In genomic region chr6:30647802-30648460, GRCh38 we compare ENCODE assay signal across 1 cellular context.
A peak's percentile ranks its signal among the peaks of the same experiment; 100 is the strongest.
TF ChIP-seq lines count a peak whose summit lies in the region.

No MANE protein-coding gene starts in this region.

TF ChIP-seq in K562, 482 proteins besides CTCF, POLR2A, EP300 and RAD21 (continues in another document):
- TF ChIP-seq ZFX (CRISPR knock-in tag; IDR thresholded peaks at IDR 0.05) (peak; percentile 88), MXI1 (IDR thresholded peaks at IDR 0.05; ENCODE audit: low read depth, low read length) (0 out of 2 replicates have a peak, but pooled peaks have one; percentile 50), ESRRA (IDR thresholded peaks at IDR 0.05; ENCODE audit: borderline replicate concordance, low read depth) (peak; percentile 84; the same call in 1 of the 2 replicates), NCOR1 (IDR thresholded peaks at IDR 0.05) (no peak), ZBTB11 (CRISPR knock-in tag; IDR thresholded peaks at IDR 0.05) (peak in 1 of 3 experiments; percentile 7; a peak in 1 of 6 replicates), CHD4 (IDR thresholded peaks at IDR 0.05; ENCODE audit: insufficient read depth, insufficient replicate concordance, low read depth, low read length, poor library complexity, severe bottlenecking) (peak; percentile 11), HNRNPK (IDR thresholded peaks at IDR 0.05; ENCODE audit: low read depth, low read length, poor library complexity, severe bottlenecking) (no peak), BACH1 (tag; IDR thresholded peaks at IDR 0.05) (no peak), HLTF (IDR thresholded peaks at IDR 0.05) (0 out of 2 replicates have a peak, but pooled peaks have one; percentile 33), NR2C2 (CRISPR knock-in tag; IDR thresholded peaks at IDR 0.05) (no peak), NR2C2 (tag; IDR thresholded peaks at IDR 0.05) (0 out of 2 replicates have a peak, but pooled peaks have one; percentile 10), PHF20 (IDR thresholded peaks at IDR 0.05; ENCODE audit: partially characterized antibody) (peak; percentile 9), RBBP5 (IDR thresholded peaks at IDR 0.05; ENCODE audit: borderline replicate concordance, insufficient read depth, low read length, poor library complexity, severe bottlenecking) (peak; percentile 61), ELF2 (CRISPR knock-in tag; IDR thresholded peaks at IDR 0.05) (no peak), POLR2H (tag; IDR thresholded peaks at IDR 0.05; ENCODE audit: low read depth) (0 out of 2 replicates have a peak, but pooled peaks have one; percentile 3), FOXA3 (CRISPR knock-in tag; conservative IDR thresholded peaks at IDR 0.05 in 1 of 2, IDR thresholded peaks at IDR 0.05 in 1 of 2) (peak in 1 of 2 experiments; percentile 8; a peak in 1 of 4 replicates), TCFL5 (CRISPR knock-in tag; conservative IDR thresholded peaks at IDR 0.05) (0 out of 2 replicates have a peak, but pooled peaks have one; percentile 11), PHTF2 (CRISPR knock-in tag; IDR thresholded peaks at IDR 0.05) (no peak), HCFC1 (IDR thresholded peaks at IDR 0.05; ENCODE audit: low read depth, low read length) (peak; percentile 41; the same call in 1 of the 2 replicates), NR1H2 (CRISPR knock-in tag; IDR thresholded peaks at IDR 0.05) (0 out of 2 replicates have a peak, but pooled peaks have one; percentile 6), ARID4B (CRISPR knock-in tag; IDR thresholded peaks at IDR 0.05) (peak; percentile 15; the same call in 1 of the 2 replicates), CREM (IDR thresholded peaks at IDR 0.05; ENCODE audit: low read depth) (0 out of 2 replicates have a peak, but pooled peaks have one; percentile 8)
- TF ChIP-seq, protein P1, sequence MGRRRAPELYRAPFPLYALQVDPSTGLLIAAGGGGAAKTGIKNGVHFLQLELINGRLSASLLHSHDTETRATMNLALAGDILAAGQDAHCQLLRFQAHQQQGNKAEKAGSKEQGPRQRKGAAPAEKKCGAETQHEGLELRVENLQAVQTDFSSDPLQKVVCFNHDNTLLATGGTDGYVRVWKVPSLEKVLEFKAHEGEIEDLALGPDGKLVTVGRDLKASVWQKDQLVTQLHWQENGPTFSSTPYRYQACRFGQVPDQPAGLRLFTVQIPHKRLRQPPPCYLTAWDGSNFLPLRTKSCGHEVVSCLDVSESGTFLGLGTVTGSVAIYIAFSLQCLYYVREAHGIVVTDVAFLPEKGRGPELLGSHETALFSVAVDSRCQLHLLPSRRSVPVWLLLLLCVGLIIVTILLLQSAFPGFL (CRISPR knock-in tag; IDR thresholded peaks at IDR 0.05) = 0 out of 2 replicates have a peak, but pooled peaks have one; percentile 32
- TF ChIP-seq, protein P2, sequence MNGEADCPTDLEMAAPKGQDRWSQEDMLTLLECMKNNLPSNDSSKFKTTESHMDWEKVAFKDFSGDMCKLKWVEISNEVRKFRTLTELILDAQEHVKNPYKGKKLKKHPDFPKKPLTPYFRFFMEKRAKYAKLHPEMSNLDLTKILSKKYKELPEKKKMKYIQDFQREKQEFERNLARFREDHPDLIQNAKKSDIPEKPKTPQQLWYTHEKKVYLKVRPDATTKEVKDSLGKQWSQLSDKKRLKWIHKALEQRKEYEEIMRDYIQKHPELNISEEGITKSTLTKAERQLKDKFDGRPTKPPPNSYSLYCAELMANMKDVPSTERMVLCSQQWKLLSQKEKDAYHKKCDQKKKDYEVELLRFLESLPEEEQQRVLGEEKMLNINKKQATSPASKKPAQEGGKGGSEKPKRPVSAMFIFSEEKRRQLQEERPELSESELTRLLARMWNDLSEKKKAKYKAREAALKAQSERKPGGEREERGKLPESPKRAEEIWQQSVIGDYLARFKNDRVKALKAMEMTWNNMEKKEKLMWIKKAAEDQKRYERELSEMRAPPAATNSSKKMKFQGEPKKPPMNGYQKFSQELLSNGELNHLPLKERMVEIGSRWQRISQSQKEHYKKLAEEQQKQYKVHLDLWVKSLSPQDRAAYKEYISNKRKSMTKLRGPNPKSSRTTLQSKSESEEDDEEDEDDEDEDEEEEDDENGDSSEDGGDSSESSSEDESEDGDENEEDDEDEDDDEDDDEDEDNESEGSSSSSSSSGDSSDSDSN (IDR thresholded peaks at IDR 0.05; ENCODE audit: borderline replicate concordance in 1 of 2, low read depth in 2 of 2, low read length in 2 of 2) = peak; percentile 57 to 86; a peak in 1 of 4 replicates
- TF ChIP-seq, protein P3, sequence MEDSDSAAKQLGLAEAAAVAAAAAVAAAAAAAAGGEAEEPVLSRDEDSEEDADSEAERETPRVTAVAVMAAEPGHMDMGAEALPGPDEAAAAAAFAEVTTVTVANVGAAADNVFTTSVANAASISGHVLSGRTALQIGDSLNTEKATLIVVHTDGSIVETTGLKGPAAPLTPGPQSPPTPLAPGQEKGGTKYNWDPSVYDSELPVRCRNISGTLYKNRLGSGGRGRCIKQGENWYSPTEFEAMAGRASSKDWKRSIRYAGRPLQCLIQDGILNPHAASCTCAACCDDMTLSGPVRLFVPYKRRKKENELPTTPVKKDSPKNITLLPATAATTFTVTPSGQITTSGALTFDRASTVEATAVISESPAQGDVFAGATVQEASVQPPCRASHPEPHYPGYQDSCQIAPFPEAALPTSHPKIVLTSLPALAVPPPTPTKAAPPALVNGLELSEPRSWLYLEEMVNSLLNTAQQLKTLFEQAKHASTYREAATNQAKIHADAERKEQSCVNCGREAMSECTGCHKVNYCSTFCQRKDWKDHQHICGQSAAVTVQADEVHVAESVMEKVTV (CRISPR knock-in tag; IDR thresholded peaks at IDR 0.05) = 0 out of 2 replicates have a peak, but pooled peaks have one; percentile 4
- TF ChIP-seq, protein P4, sequence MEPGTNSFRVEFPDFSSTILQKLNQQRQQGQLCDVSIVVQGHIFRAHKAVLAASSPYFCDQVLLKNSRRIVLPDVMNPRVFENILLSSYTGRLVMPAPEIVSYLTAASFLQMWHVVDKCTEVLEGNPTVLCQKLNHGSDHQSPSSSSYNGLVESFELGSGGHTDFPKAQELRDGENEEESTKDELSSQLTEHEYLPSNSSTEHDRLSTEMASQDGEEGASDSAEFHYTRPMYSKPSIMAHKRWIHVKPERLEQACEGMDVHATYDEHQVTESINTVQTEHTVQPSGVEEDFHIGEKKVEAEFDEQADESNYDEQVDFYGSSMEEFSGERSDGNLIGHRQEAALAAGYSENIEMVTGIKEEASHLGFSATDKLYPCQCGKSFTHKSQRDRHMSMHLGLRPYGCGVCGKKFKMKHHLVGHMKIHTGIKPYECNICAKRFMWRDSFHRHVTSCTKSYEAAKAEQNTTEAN (CRISPR knock-in tag; IDR thresholded peaks at IDR 0.05) = 0 out of 2 replicates have a peak, but pooled peaks have one; percentile 32
- TF ChIP-seq, protein P5, sequence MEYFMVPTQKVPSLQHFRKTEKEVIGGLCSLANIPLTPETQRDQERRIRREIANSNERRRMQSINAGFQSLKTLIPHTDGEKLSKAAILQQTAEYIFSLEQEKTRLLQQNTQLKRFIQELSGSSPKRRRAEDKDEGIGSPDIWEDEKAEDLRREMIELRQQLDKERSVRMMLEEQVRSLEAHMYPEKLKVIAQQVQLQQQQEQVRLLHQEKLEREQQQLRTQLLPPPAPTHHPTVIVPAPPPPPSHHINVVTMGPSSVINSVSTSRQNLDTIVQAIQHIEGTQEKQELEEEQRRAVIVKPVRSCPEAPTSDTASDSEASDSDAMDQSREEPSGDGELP (CRISPR knock-in tag; IDR thresholded peaks at IDR 0.05; ENCODE audit: borderline replicate concordance) = 0 out of 2 replicates have a peak, but pooled peaks have one; percentile 7
- TF ChIP-seq, protein P6, sequence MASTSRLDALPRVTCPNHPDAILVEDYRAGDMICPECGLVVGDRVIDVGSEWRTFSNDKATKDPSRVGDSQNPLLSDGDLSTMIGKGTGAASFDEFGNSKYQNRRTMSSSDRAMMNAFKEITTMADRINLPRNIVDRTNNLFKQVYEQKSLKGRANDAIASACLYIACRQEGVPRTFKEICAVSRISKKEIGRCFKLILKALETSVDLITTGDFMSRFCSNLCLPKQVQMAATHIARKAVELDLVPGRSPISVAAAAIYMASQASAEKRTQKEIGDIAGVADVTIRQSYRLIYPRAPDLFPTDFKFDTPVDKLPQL (IDR thresholded peaks at IDR 0.05; ENCODE audit: extremely low read depth, insufficient read length) = no peak
- TF ChIP-seq, protein P7, sequence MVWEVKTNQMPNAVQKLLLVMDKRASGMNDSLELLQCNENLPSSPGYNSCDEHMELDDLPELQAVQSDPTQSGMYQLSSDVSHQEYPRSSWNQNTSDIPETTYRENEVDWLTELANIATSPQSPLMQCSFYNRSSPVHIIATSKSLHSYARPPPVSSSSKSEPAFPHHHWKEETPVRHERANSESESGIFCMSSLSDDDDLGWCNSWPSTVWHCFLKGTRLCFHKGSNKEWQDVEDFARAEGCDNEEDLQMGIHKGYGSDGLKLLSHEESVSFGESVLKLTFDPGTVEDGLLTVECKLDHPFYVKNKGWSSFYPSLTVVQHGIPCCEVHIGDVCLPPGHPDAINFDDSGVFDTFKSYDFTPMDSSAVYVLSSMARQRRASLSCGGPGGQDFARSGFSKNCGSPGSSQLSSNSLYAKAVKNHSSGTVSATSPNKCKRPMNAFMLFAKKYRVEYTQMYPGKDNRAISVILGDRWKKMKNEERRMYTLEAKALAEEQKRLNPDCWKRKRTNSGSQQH (CRISPR knock-in tag; IDR thresholded peaks at IDR 0.05) = 0 out of 2 replicates have a peak, but pooled peaks have one; percentile 3
- TF ChIP-seq, protein P8, sequence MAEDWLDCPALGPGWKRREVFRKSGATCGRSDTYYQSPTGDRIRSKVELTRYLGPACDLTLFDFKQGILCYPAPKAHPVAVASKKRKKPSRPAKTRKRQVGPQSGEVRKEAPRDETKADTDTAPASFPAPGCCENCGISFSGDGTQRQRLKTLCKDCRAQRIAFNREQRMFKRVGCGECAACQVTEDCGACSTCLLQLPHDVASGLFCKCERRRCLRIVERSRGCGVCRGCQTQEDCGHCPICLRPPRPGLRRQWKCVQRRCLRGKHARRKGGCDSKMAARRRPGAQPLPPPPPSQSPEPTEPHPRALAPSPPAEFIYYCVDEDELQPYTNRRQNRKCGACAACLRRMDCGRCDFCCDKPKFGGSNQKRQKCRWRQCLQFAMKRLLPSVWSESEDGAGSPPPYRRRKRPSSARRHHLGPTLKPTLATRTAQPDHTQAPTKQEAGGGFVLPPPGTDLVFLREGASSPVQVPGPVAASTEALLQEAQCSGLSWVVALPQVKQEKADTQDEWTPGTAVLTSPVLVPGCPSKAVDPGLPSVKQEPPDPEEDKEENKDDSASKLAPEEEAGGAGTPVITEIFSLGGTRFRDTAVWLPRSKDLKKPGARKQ (CRISPR knock-in tag; IDR thresholded peaks at IDR 0.05) = peak; percentile 72; the same call in 1 of the 2 replicates
